In the genomic region with DNA sequence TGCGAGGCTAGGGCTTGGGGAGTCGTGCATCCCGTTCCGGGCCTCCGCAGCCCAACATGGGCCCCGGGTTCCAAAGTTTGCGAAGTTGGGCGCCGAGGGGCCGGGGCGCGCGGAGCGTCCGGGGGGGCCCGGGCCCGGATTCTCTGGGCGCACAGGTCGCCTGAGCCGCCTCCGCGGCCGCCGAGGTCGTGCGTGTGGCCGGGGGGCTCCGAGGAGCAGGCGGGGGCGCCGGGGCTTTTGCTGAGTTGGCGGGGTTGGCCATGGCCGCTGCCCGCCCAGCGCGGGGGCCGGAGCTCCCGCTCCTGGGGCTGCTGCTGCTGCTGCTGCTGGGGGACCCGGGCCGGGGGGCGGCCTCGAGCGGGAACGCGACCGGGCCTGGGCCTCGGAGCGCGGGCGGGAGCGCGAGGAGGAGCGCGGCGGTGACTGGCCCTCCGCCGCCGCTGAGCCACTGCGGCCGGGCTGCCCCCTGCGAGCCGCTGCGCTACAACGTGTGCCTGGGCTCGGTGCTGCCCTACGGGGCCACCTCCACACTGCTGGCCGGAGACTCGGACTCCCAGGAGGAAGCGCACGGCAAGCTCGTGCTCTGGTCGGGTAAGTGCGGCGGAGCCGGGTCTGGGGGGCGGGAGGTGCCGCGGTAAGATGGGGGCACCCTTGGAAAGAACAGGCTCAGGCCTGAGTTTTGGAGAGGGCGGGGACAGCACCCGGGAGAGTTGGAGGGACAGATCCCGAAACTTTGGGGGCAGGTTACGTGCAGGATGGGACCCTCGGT, we compare ENCODE assay signal across 8 cellular contexts. TPM values are rescaled to one million over a fixed set of nuclear protein-coding genes. Genes with fewer than 3 reads are reported as not detected.
A peak's percentile ranks its signal among the peaks of the same experiment; 100 is the strongest.
DNase-seq lines count a peak whose midpoint lies in the region; ATAC-seq, FAIRE-seq and TF ChIP-seq lines count a peak whose summit lies in the region.

No MANE protein-coding gene starts in this region.

- peaks cover 36% of the 10 kb centered on the region for H3K4me1 Mint-ChIP-seq in GM23338

- no peaks in the 10 kb centered on the region for H3K9me2 ChIP-seq in GM23338 (ENCODE audit: insufficient read depth)

- H3K9me3 ChIP-seq in ascending aorta, result no peaks in the 10 kb centered on the region
- H3K9me3 ChIP-seq in keratinocyte (ENCODE audit: control insufficient read depth, low read depth, low read length), result no peaks in the 10 kb centered on the region
- no peaks in the 10 kb centered on the region for H3K9me3 ChIP-seq in stomach

- H3K9me1 ChIP-seq in keratinocyte (ENCODE audit: control insufficient read depth, extremely low read depth, insufficient read depth, low read length), result no peaks in the 10 kb centered on the region

- DNase-seq in AG10803 (ENCODE audit: low read depth), result peak; percentile 12
- peak; percentile 53 for DNase-seq in GM23338 (ENCODE audit: low spot score)
- peak in 1 of 2 donors; percentile 65 for DNase-seq in ascending aorta (ENCODE audit: low spot score in 2 of 2)
- no peak for DNase-seq in keratinocyte (ENCODE audit: low read depth, low spot score)
- DNase-seq in stomach, result no peak
- DNase-seq in NCI-H69 (lab: John Stamatoyannopoulos, UW), result no peak
- DNase-seq in erythroblast (lab: John Stamatoyannopoulos, UW), result no peak

- H3K27me3 Mint-ChIP-seq in GM23338 (ENCODE audit: insufficient read depth, low read depth, poor library complexity), result peaks cover 26% of the 10 kb centered on the region

- TF ChIP-seq CTCF in AG10803 (conservative IDR thresholded peaks at IDR 0.05; ENCODE audit: low read length) (no peak), GM23338 (conservative IDR thresholded peaks at IDR 0.05; ENCODE audit: low read depth in 2 of 2) (no peak), ascending aorta (IDR thresholded peaks at IDR 0.05) (no peak), keratinocyte (optimal IDR thresholded peaks at IDR 0.05 in 1 of 3, IDR thresholded peaks at IDR 0.05 in 1 of 3, conservative IDR thresholded peaks at IDR 0.05 in 1 of 3; ENCODE audit: extremely low read depth in 1 of 3, insufficient read depth in 2 of 3, low read length in 3 of 3) (no peak), stomach (IDR thresholded peaks at IDR 0.05) (no peak)

- H3K4me3 Mint-ChIP-seq in GM23338, result peak overlapping the region; percentile 100

- dilution Hi-C loops in keratinocyte (cut with MboI; ENCODE audit: extremely low pct_ligation_motif_present, low sequenced_read_pairs), result no loop called here

- no peak for FAIRE-seq in keratinocyte (lab: Jason Lieb, UNC)

- no peaks in the 10 kb centered on the region for H3K36me3 ChIP-seq in GM23338 (ENCODE audit: insufficient read depth)
- H3K36me3 ChIP-seq in ascending aorta, result no peaks in the 10 kb centered on the region
- no peaks in the 10 kb centered on the region for H3K36me3 ChIP-seq in keratinocyte (ENCODE audit: control insufficient read depth in 2 of 2, extremely low read depth in 1 of 2, insufficient read depth in 2 of 2, low read length in 2 of 2)
- H3K36me3 ChIP-seq in stomach, result no peaks in the 10 kb centered on the region

- WGBS in stomach, 5 donors, result 1 to 3% (median 1%) methylated on average over 30 to 83 of the region's 83 CpGs

- TF ChIP-seq EP300 in stomach (IDR thresholded peaks at IDR 0.05), result no peak

- H2AFZ ChIP-seq in GM23338 (peak overlapping the region; percentile 89; the same call in 1 of the 2 replicates), keratinocyte (ENCODE audit: control insufficient read depth, low read length) (peak overlapping the region; percentile 75)

- peaks cover 28% of the 10 kb centered on the region for H3K27me3 ChIP-seq in GM23338 (ENCODE audit: insufficient read depth)
- H3K27me3 ChIP-seq in ascending aorta, result no peaks in the 10 kb centered on the region
- H3K27me3 ChIP-seq in keratinocyte (ENCODE audit: control insufficient read depth, extremely low read depth, insufficient read depth, low read length), result no peaks in the 10 kb centered on the region
- peaks cover 0 to 30% (median 15%) of the 10 kb centered on the region in 3 donors for H3K27me3 ChIP-seq in stomach

- peak; percentile 36 for ATAC-seq in GM23338
- ATAC-seq in HG03108 (IDR thresholded peaks at IDR 0.05; ENCODE audit: unreplicated experiment), result no peak

- peaks cover 31% of the 10 kb centered on the region for H4K20me1 ChIP-seq in GM23338 (replicated peaks; ENCODE audit: insufficient read depth)
- H4K20me1 ChIP-seq in keratinocyte (ENCODE audit: control insufficient read depth, extremely low read depth, insufficient read depth, low read length), result no peaks in the 10 kb centered on the region

- H3K79me2 ChIP-seq in GM23338 (replicated peaks; ENCODE audit: insufficient read depth) (peaks cover 47% of the 10 kb centered on the region), keratinocyte (ENCODE audit: control insufficient read depth, insufficient read depth, low read length) (no peaks in the 10 kb centered on the region)

- H3K4me2 ChIP-seq in GM23338 (peak overlapping the region; percentile 99), keratinocyte (ENCODE audit: control insufficient read depth, extremely low read depth, insufficient read depth, low read depth, low read length) (peak overlapping the region; percentile 87)

- H3K27ac Mint-ChIP-seq in GM23338, result peak overlapping the region; percentile 94

- peak overlapping the region; percentile 61 for H3K4me3 ChIP-seq in AG10803 (ENCODE audit: low read length)
- H3K4me3 ChIP-seq in GM23338, result peak overlapping the region; percentile 98
- H3K4me3 ChIP-seq in ascending aorta, result peak overlapping the region; percentile 86 to 93
- H3K4me3 ChIP-seq in keratinocyte (ENCODE audit: control insufficient read depth in 2 of 3, extremely low read depth in 1 of 3, insufficient read depth in 2 of 3, low read depth in 1 of 3, low read length in 3 of 3), result peak overlapping the region; percentile 51 to 70 (median 68)
- peak overlapping the region; percentile 77 to 90 (median 86) for H3K4me3 ChIP-seq in stomach

- peaks cover 16% of the 10 kb centered on the region for H3K36me3 Mint-ChIP-seq in GM23338 (ENCODE audit: low read depth)

- intact Hi-C loops in ascending aorta (cut with DNase I), result loop anchor here (1.0 kb wide), 1 partner anchor 19 kb away; no protein-coding TSS in a partner anchor
- intact Hi-C loops in stomach (cut with DNase I; ENCODE audit: low total_unique reads), result no loop called here

- H3K9me3 Mint-ChIP-seq in GM23338, result no peaks in the 10 kb centered on the region; the same call in 2 of the 3 replicates

- H3K27ac ChIP-seq in GM23338 (ENCODE audit: low read depth) (peak overlapping the region; percentile 87; the same call in 1 of the 2 replicates), ascending aorta (peak overlapping the region in 1 of 2 donors; percentile 38), keratinocyte (ENCODE audit: control insufficient read depth, insufficient read depth, low read length) (no peak overlapping the region), stomach (peak overlapping the region in 3 of 5 donors; percentile 38 to 73 (median 65))

- peaks cover 25% of the 10 kb centered on the region for H3K4me1 ChIP-seq in GM23338 (ENCODE audit: insufficient read depth)
- peaks cover 0 to 7% of the 10 kb centered on the region in 2 donors for H3K4me1 ChIP-seq in ascending aorta
- peaks cover 16% of the 10 kb centered on the region for H3K4me1 ChIP-seq in keratinocyte (ENCODE audit: control insufficient read depth, extremely low read depth, insufficient read depth, low read length)
- peaks cover 9 to 33% (median 26%) of the 10 kb centered on the region in 4 donors for H3K4me1 ChIP-seq in stomach

- H3F3A ChIP-seq in GM23338 (replicated peaks; ENCODE audit: low read depth), result peaks cover 7% of the 10 kb centered on the region; the same call in 1 of the 2 replicates

- peak overlapping the region; percentile 56 for H3K9ac ChIP-seq in keratinocyte (ENCODE audit: control insufficient read depth, extremely low read depth, insufficient read depth, low read length)

- TF ChIP-seq POLR2A in stomach (IDR thresholded peaks at IDR 0.05), result no peak
- TF ChIP-seq POLR2A in erythroblast (IDR thresholded peaks at IDR 0.05; ENCODE audit: low read length), result no peak

RNA-seq across cellular contexts. Expression of gene SMO, which starts 0.6 kb away (rescaled TPM):
- total RNA-seq in GM23338 (2014; rRNA removed; shearing (Covaris generic)), result 57.7 and 61.5 TPM in 2 replicates
- polyA plus RNA-seq in GM23338 (2016; fragmentation: Nextera tagmentation; extraction: Ambion mirVana), result 13.1 and 13.9 TPM in 2 replicates
- total RNA-seq in ascending aorta, result 12.9 TPM
- 3.9 to 6.2 TPM (median 6.2 TPM) in 3 replicates for polyA plus RNA-seq in keratinocyte
- polyA plus RNA-seq in keratinocyte (2011; ENCODE audit: low read depth), result 0.72 TPM
- polyA plus RNA-seq in keratinocyte (2011; cell fraction: cytosol; rRNA removed), result 2.3 and 3.1 TPM in 2 replicates
- 6.8 and 7.7 TPM in 2 replicates for polyA plus RNA-seq in keratinocyte (2011; cell fraction: nucleus; rRNA removed)
- 1.5 and 6.2 TPM in 2 replicates for polyA plus RNA-seq in keratinocyte (2012; ENCODE audit: low replicate concordance)
- 13.0 to 23.0 TPM (median 15.6 TPM) in 3 replicates for polyA minus RNA-seq in keratinocyte
- polyA minus RNA-seq in keratinocyte (2011; cell fraction: cytosol; rRNA and poly(A)+ RNA removed), result 10.7 TPM
- 5.2 and 9.8 TPM in 2 replicates for polyA minus RNA-seq in keratinocyte (2011; cell fraction: nucleus; rRNA and poly(A)+ RNA removed)
- 10 to 100 TPM in 2 of 5 donors, 1 to 10 TPM in 3; 1.2 to 18.5 (median 5.7) TPM for total RNA-seq in stomach
- polyA plus RNA-seq in stomach, result 1 to 10 TPM; 1.1 to 8.2 (median 3.2) TPM

RNA-seq across cellular contexts. Expression of gene AHCYL2, which starts 35.8 kb away (rescaled TPM):
- total RNA-seq in GM23338 (2014; rRNA removed; shearing (Covaris generic)), result 29.4 and 42.6 TPM in 2 replicates
- 7.8 and 9.2 TPM in 2 replicates for polyA plus RNA-seq in GM23338 (2016; fragmentation: Nextera tagmentation; extraction: Ambion mirVana)
- total RNA-seq in ascending aorta, result 62.9 TPM
- polyA plus RNA-seq in keratinocyte, result 21.9 to 39.5 TPM (median 32.8 TPM) in 3 replicates
- 21.9 TPM for polyA plus RNA-seq in keratinocyte (2011; ENCODE audit: low read depth)
- polyA plus RNA-seq in keratinocyte (2011; cell fraction: cytosol; rRNA removed), result 25.6 and 36.9 TPM in 2 replicates
- 45.9 and 48.0 TPM in 2 replicates for polyA plus RNA-seq in keratinocyte (2011; cell fraction: nucleus; rRNA removed)
- polyA plus RNA-seq in keratinocyte (2012; ENCODE audit: low replicate concordance), result 9.4 and 13.8 TPM in 2 replicates
- polyA minus RNA-seq in keratinocyte, result 38.2 to 49.5 TPM (median 47.0 TPM) in 3 replicates
- polyA minus RNA-seq in keratinocyte (2011; cell fraction: cytosol; rRNA and poly(A)+ RNA removed), result 24.7 TPM
- 25.0 and 50.1 TPM in 2 replicates for polyA minus RNA-seq in keratinocyte (2011; cell fraction: nucleus; rRNA and poly(A)+ RNA removed)
- total RNA-seq in stomach, result 10 to 100 TPM; 60.3 to 87.0 (median 66.5) TPM
- polyA plus RNA-seq in stomach, result 10 to 100 TPM in 2 of 3 donors, 1 to 10 TPM in 1; 4.6 to 19.9 (median 10.2) TPM

RNA-seq across cellular contexts. Expression of gene TSPAN33, which starts 44.6 kb away (rescaled TPM):
- total RNA-seq in GM23338 (2014; rRNA removed; shearing (Covaris generic)), result 46.8 and 51.5 TPM in 2 replicates
- polyA plus RNA-seq in GM23338 (2016; fragmentation: Nextera tagmentation; extraction: Ambion mirVana), result 17.6 and 21.1 TPM in 2 replicates
- total RNA-seq in ascending aorta, result 8.1 TPM
- polyA plus RNA-seq in keratinocyte, result 0.71 to 1.1 TPM (median 0.93 TPM) in 3 replicates
- polyA plus RNA-seq in keratinocyte (2011; ENCODE audit: low read depth), result not detected
- polyA plus RNA-seq in keratinocyte (2011; cell fraction: cytosol; rRNA removed), result 0.84 and 0.98 TPM in 2 replicates
- 0.59 and 0.83 TPM in 2 replicates for polyA plus RNA-seq in keratinocyte (2011; cell fraction: nucleus; rRNA removed)
- 0.24 and 0.84 TPM in 2 replicates for polyA plus RNA-seq in keratinocyte (2012; ENCODE audit: low replicate concordance)
- polyA minus RNA-seq in keratinocyte, result 1.9 to 3.7 TPM (median 2.3 TPM) in 3 replicates
- polyA minus RNA-seq in keratinocyte (2011; cell fraction: cytosol; rRNA and poly(A)+ RNA removed), result not detected
- polyA minus RNA-seq in keratinocyte (2011; cell fraction: nucleus; rRNA and poly(A)+ RNA removed), result 0.21 and 0.47 TPM in 2 replicates
- total RNA-seq in stomach, result 10 to 100 TPM in 1 of 5 donors, 1 to 10 TPM in 4; 1.8 to 20.9 (median 8.4) TPM
- polyA plus RNA-seq in stomach, result 10 to 100 TPM in 1 of 3 donors, 1 to 10 TPM in 2; 5.4 to 17.4 (median 9.5) TPM

Comparison
In these comparisons a context has a peak if more than half of its experiments do, and no peak if none do; other contexts are left out.
1. DNase-seq: peak in AG10803 (single experiment) and GM23338 (single experiment); none in keratinocyte (single experiment), stomach (single experiment), NCI-H69 (single experiment) and erythroblast (0 of 2).
2. Peak in every context shown above with its lines, with median percentiles within 50 percentile points of each other: H3K4me3 ChIP-seq.